In genomic region chr10:120891367-120891766, GRCh38 we compare ENCODE assay signal across 23 cellular contexts. TPM values are rescaled to one million over a fixed set of nuclear protein-coding genes. Genes with fewer than 3 reads are reported as not detected.
DNase-seq lines count a peak whose midpoint lies in the region; ATAC-seq and TF ChIP-seq lines count a peak whose summit lies in the region.
"Had no signal": no experiment of that assay in that cellular context is flagged by ENCODE, and none has a peak within 500 bp of the region (broad histone marks: within the 10 kb centered on the region; RNA-seq: fewer than 3 reads in every experiment).

No MANE protein-coding gene starts in this region.

- H3K27me3 Mint-ChIP-seq in natural killer cell (ENCODE audit: low read depth in 2 of 2): no peaks in the 10 kb centered on the region
- H3K27me3 Mint-ChIP-seq: activated CD8-positive, alpha-beta memory T cell treated with anti-CD3 and anti-CD28 coated beads, Interleukin-2, amount 10 ng/mL, durations not matched to agents 7 days and 5 days; IgD-negative memory B cell had no signal

- TF ChIP-seq CTCF in natural killer cell (IDR thresholded peaks at IDR 0.05): no peak

- peaks cover 3% of the 10 kb centered on the region; the same call in 1 of the 2 replicates for H3K36me3 ChIP-seq in SK-N-MC (ENCODE audit: insufficient read depth, low read length)

- H3K36me3 Mint-ChIP-seq in natural killer cell: peaks cover 19% of the 10 kb centered on the region

- H3K9ac ChIP-seq in SK-N-MC (ENCODE audit: insufficient read length): no peak overlapping the region

- no peak for ATAC-seq in natural killer cell
- ATAC-seq: activated CD8-positive, alpha-beta memory T cell treated with anti-CD3 and anti-CD28 coated beads, Interleukin-2, amount 10 ng/mL, durations not matched to agents 7 days and 5 days; activated T-cell treated with anti-CD3 and anti-CD28 coated beads, Interleukin-2, amount 50 U/mL, for 72 hours; pancreas; upper lobe of right lung had no signal

- H3K4me1 Mint-ChIP-seq in natural killer cell: peaks cover 0 to 5% of the 10 kb centered on the region in 2 donors
- H3K4me1 Mint-ChIP-seq: activated CD8-positive, alpha-beta memory T cell treated with anti-CD3 and anti-CD28 coated beads, Interleukin-2, amount 10 ng/mL, durations not matched to agents 7 days and 5 days; H9; IgD-negative memory B cell had no signal

- H3K4me3 ChIP-seq in SK-N-MC (no peak overlapping the region), skeletal muscle cell (ENCODE audit: low read depth, low read length) (no peak overlapping the region)
- H3K4me3 ChIP-seq: pancreas, SJSA1, upper lobe of right lung had no signal

- peak; percentile 45 for DNase-seq in GM03348 (ENCODE audit: low spot score)
- DNase-seq in SK-N-MC (ENCODE audit: low read depth, low spot score): no peak
- peak; percentile 26 for DNase-seq in fibroblast of gingiva (ENCODE audit: low read depth)
- peak; percentile 32 for DNase-seq in skeletal muscle cell (ENCODE audit: low read depth)
- no peak for DNase-seq in natural killer cell
- no peak for DNase-seq in activated gamma-delta T cell (lab: John Stamatoyannopoulos, UW)
- no peak for DNase-seq in NCI-H345 (lab: John Stamatoyannopoulos, UW)
- no peak for DNase-seq in NAMALWA (ENCODE audit: low spot score)
- DNase-seq: activated CD4-positive, CD25-positive, alpha-beta regulatory T cell; activated CD8-positive, alpha-beta memory T cell treated with anti-CD3 and anti-CD28 coated beads, Interleukin-2, amount 10 ng/mL, durations not matched to agents 7 days and 5 days; activated naive CD4-positive, alpha-beta T cell treated with anti-CD3 and anti-CD28 coated beads for 36 hours; activated T-cell treated with anti-CD3 and anti-CD28 coated beads, Interleukin-2, amount 50 U/mL, for 72 hours; DMS153; effector CD8-positive, alpha-beta T cell; erythroblast; H9; NCI-H1092 treated with DMSO at 0.1 percent for 48 hours; NCI-H187; pancreas; stimulated activated CD4-positive, alpha-beta T cell treated with anti-CD3 and anti-CD28 coated beads, Interleukin-2, amount 100 ng/mL, for 48 hours; upper lobe of right lung had no signal

- no peaks in the 10 kb centered on the region for H3K9me3 ChIP-seq in SK-N-MC (ENCODE audit: low read depth, low read length)
- H3K9me3 ChIP-seq: pancreas, SJSA1, upper lobe of right lung had no signal

- intact Hi-C loops in natural killer cell (cut with micrococcal nuclease): no loop called here

- no peaks in the 10 kb centered on the region for H3K9me3 Mint-ChIP-seq in natural killer cell
- H3K9me3 Mint-ChIP-seq: activated naive CD4-positive, alpha-beta T cell treated with anti-CD3 and anti-CD28 coated beads for 36 hours; activated T-cell treated with anti-CD3 and anti-CD28 coated beads, Interleukin-2, amount 50 U/mL, for 72 hours; H9 had no signal

- H3K27ac Mint-ChIP-seq in natural killer cell: no peak overlapping the region
- H3K27ac Mint-ChIP-seq: activated CD8-positive, alpha-beta memory T cell treated with anti-CD3 and anti-CD28 coated beads, Interleukin-2, amount 10 ng/mL, durations not matched to agents 7 days and 5 days; activated naive CD4-positive, alpha-beta T cell treated with anti-CD3 and anti-CD28 coated beads for 36 hours; H9; IgD-negative memory B cell had no signal

- H3K4me3 Mint-ChIP-seq in natural killer cell: no peak overlapping the region
- H3K4me3 Mint-ChIP-seq: activated CD8-positive, alpha-beta memory T cell treated with anti-CD3 and anti-CD28 coated beads, Interleukin-2, amount 10 ng/mL, durations not matched to agents 7 days and 5 days; activated naive CD4-positive, alpha-beta T cell treated with anti-CD3 and anti-CD28 coated beads for 36 hours; activated T-cell treated with anti-CD3 and anti-CD28 coated beads, Interleukin-2, amount 50 U/mL, for 72 hours; H9; IgD-negative memory B cell had no signal

- peak overlapping the region; percentile 54; the same call in 1 of the 2 replicates for H3K27ac ChIP-seq in SK-N-MC
- H3K27ac ChIP-seq: pancreas, SJSA1, upper lobe of right lung had no signal

RNA-seq across cellular contexts. Expression of gene WDR11, which starts 40.2 kb away (rescaled TPM):
- total RNA-seq in natural killer cell: 10 to 100 TPM; 70.8 to 88.3 (median 77.8) TPM

Comparison
In these comparisons a context has a peak if more than half of its experiments do, and no peak if none do; other contexts are left out.
1. DNase-seq: peak in GM03348 (single experiment), fibroblast of gingiva (single experiment) and skeletal muscle cell (single experiment); none in SK-N-MC (single experiment), natural killer cell (single experiment), activated gamma-delta T cell (single experiment), NCI-H345 (single experiment) and NAMALWA (single experiment).